In the genomic region with DNA sequence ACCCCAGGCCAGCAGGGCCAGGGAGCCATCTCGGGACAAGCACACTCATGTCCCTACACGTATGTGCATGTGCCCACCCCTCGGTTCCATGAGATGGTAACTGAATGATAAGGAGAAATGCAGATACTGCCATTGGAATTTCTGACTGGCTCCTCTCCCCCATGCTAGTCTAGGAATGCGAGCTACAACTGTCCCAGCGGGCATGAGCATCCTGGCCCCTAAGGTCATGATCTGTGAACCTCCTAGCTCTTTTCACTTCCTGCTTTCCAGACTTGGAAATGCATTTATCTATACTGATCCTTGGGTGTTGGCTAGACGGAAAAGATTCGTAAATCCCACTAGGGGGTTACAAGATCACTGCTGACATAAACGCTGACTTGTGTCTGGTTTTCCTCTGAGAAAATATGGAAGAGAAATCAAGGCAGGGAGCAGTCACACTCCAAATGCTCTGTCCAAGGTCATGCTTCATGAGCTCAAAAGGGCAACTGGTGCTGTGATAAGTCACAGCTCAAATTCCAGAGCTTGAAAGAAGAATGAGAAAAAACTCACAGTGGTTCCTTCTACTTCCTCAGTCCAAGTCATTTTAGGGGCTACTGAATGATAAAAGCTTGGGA, we compare ENCODE assay signal across 14 cellular contexts. TPM values are rescaled to one million over a fixed set of nuclear protein-coding genes. Genes with fewer than 3 reads are reported as not detected.
DNase-seq lines count a peak whose midpoint lies in the region; ATAC-seq and TF ChIP-seq lines count a peak whose summit lies in the region.
"Had no signal": no experiment of that assay in that cellular context is flagged by ENCODE, and none has a peak within 500 bp of the region (broad histone marks: within the 10 kb centered on the region; RNA-seq: fewer than 3 reads in every experiment).

No MANE protein-coding gene starts in this region.

- CTCF ChIA-PET in activated naive CD4-positive, alpha-beta T cell treated with anti-CD3 and anti-CD28 coated beads for 36 hours (lab: Charles Lee): interaction anchor here (0.6 to 0.9 kb wide), 3 partner anchors 17 to 481 kb away, joined by 4 to 5 read pairs (median 4); no protein-coding TSS in a partner anchor

- H3K9ac ChIP-seq in muscle layer of colon (ENCODE audit: low read length): no peak overlapping the region
- no peak overlapping the region for H3K9ac ChIP-seq in stomach smooth muscle (ENCODE audit: low read length in 2 of 2)

- H3K27me3 ChIP-seq in muscle layer of colon (ENCODE audit: control insufficient read depth in 1 of 2, insufficient read depth in 2 of 2, low read length in 2 of 2) (no peaks in the 10 kb centered on the region), stomach smooth muscle (ENCODE audit: control insufficient read depth in 1 of 2, insufficient read depth in 2 of 2, low read length in 2 of 2) (no peaks in the 10 kb centered on the region), WERI-Rb-1 (ENCODE audit: insufficient read depth, low read depth, severe bottlenecking) (no peaks in the 10 kb centered on the region)

- H3K9me3 ChIP-seq in muscle layer of colon (ENCODE audit: low read length): no peaks in the 10 kb centered on the region
- no peaks in the 10 kb centered on the region for H3K9me3 ChIP-seq in stomach smooth muscle (ENCODE audit: control insufficient read depth in 2 of 2, low read length in 2 of 2)
- H3K9me3 ChIP-seq in WERI-Rb-1 (ENCODE audit: severe bottlenecking): no peaks in the 10 kb centered on the region

- intact Hi-C loops in activated naive CD4-positive, alpha-beta T cell treated with anti-CD3 and anti-CD28 coated beads for 36 hours (cut with micrococcal nuclease): no loop called here

- peaks cover 2% of the 10 kb centered on the region for H3K36me3 Mint-ChIP-seq in activated naive CD4-positive, alpha-beta T cell treated with anti-CD3 and anti-CD28 coated beads for 36 hours (ENCODE audit: low read depth)

- peaks cover 21% of the 10 kb centered on the region for H3K4me1 Mint-ChIP-seq in activated naive CD4-positive, alpha-beta T cell treated with anti-CD3 and anti-CD28 coated beads for 36 hours (ENCODE audit: low read depth)

- H3K27ac Mint-ChIP-seq in activated naive CD4-positive, alpha-beta T cell treated with anti-CD3 and anti-CD28 coated beads for 36 hours: peak overlapping the region; percentile 10

- peak overlapping the region; percentile 22 for H3K27ac ChIP-seq in cingulate gyrus (ENCODE audit: low read depth, low read length)
- peak overlapping the region; percentile 27 for H3K27ac ChIP-seq in muscle layer of colon (ENCODE audit: low read depth, low read length)
- peak overlapping the region; percentile 67 for H3K27ac ChIP-seq in stomach smooth muscle (ENCODE audit: low read length)
- no peak overlapping the region; the same call in 1 of the 2 replicates for H3K27ac ChIP-seq in WERI-Rb-1

- H3K27me3 Mint-ChIP-seq in activated naive CD4-positive, alpha-beta T cell treated with anti-CD3 and anti-CD28 coated beads for 36 hours (ENCODE audit: low read depth): no peaks in the 10 kb centered on the region

- H3K4me1 ChIP-seq in muscle layer of colon (ENCODE audit: insufficient read depth, low read length) (peaks cover 91% of the 10 kb centered on the region), stomach smooth muscle (ENCODE audit: control insufficient read depth, insufficient read depth, low read length) (peaks cover 88% of the 10 kb centered on the region)

- H3K36me3 ChIP-seq in muscle layer of colon (ENCODE audit: insufficient read depth, low read length) (peaks cover 23% of the 10 kb centered on the region), stomach smooth muscle (ENCODE audit: control insufficient read depth in 2 of 2, insufficient read depth in 2 of 2, low read length in 2 of 2) (peaks cover 11 to 17% of the 10 kb centered on the region in 2 donors), WERI-Rb-1 (peaks cover 64% of the 10 kb centered on the region)

- ATAC-seq in HG02973 (IDR thresholded peaks at IDR 0.05; ENCODE audit: unreplicated experiment): no peak
- ATAC-seq: left lobe of liver had no signal

- H3K4me3 Mint-ChIP-seq in activated naive CD4-positive, alpha-beta T cell treated with anti-CD3 and anti-CD28 coated beads for 36 hours: no peak overlapping the region

- TF ChIP-seq CTCF in WERI-Rb-1 (IDR thresholded peaks at IDR 0.05; ENCODE audit: low read depth, low read length): no peak

- no peak for DNase-seq in activated naive CD4-positive, alpha-beta T cell treated with anti-CD3 and anti-CD28 coated beads for 36 hours
- DNase-seq in activated naive CD4-positive, alpha-beta T cell (lab: John Stamatoyannopoulos, UW): no peak
- DNase-seq in NCI-H524 (lab: John Stamatoyannopoulos, UW) (no peak), WERI-Rb-1 (no peak)
- DNase-seq: activated CD4-positive, alpha-beta T cell treated with anti-CD3 and anti-CD28 coated beads for 4 hours; activated naive CD4-positive, alpha-beta T cell treated with Interleukin-2 at 50 U/mL for 16 hours; DMS79; NCI-H1694; NCI-H82 had no signal

- H3K4me3 ChIP-seq in muscle layer of colon (ENCODE audit: low read depth in 1 of 2, low read length in 2 of 2): no peak overlapping the region
- H3K4me3 ChIP-seq in stomach smooth muscle (ENCODE audit: low read length in 2 of 2): no peak overlapping the region
- no peak overlapping the region for H3K4me3 ChIP-seq in WERI-Rb-1 (ENCODE audit: low read depth, low read length)

- H3K9me3 Mint-ChIP-seq in activated naive CD4-positive, alpha-beta T cell treated with anti-CD3 and anti-CD28 coated beads for 36 hours: no peaks in the 10 kb centered on the region

RNA-seq across cellular contexts. Expression of gene SLC45A1, which starts 49.8 kb away (rescaled TPM):
- under 1 TPM; 0.52 to 0.74 TPM for total RNA-seq in activated naive CD4-positive, alpha-beta T cell treated with anti-CD3 and anti-CD28 coated beads for 36 hours
